13 cellular contexts compared by ENCODE assay signal in genomic region chr2:190506666-190507065, GRCh38. TPM values are rescaled to one million over a fixed set of nuclear protein-coding genes. Genes with fewer than 3 reads are reported as not detected.
A peak's percentile ranks its signal among the peaks of the same experiment; 100 is the strongest.
DNase-seq lines count a peak whose midpoint lies in the region; ATAC-seq and TF ChIP-seq lines count a peak whose summit lies in the region.
"Had no signal": no experiment of that assay in that cellular context is flagged by ENCODE, and none has a peak within 500 bp of the region (broad histone marks: within the 10 kb centered on the region; RNA-seq: fewer than 3 reads in every experiment).

No MANE protein-coding gene starts in this region.

- H3K36me3 Mint-ChIP-seq in natural killer cell = peaks cover 17% of the 10 kb centered on the region

- peak overlapping the region; percentile 17 to 81 for H3K27ac Mint-ChIP-seq in natural killer cell
- H3K27ac Mint-ChIP-seq: activated CD8-positive, alpha-beta memory T cell treated with anti-CD3 and anti-CD28 coated beads, Interleukin-2, amount 10 ng/mL, durations not matched to agents 7 days and 5 days had no signal

- H3K27ac ChIP-seq in VCaP = peak overlapping the region; percentile 88

- no peaks in the 10 kb centered on the region for H3K27me3 Mint-ChIP-seq in natural killer cell (ENCODE audit: low read depth in 2 of 2)
- H3K27me3 Mint-ChIP-seq: activated CD8-positive, alpha-beta memory T cell treated with anti-CD3 and anti-CD28 coated beads, Interleukin-2, amount 10 ng/mL, durations not matched to agents 7 days and 5 days had no signal

- H3K9me3 Mint-ChIP-seq in natural killer cell = no peaks in the 10 kb centered on the region
- H3K9me3 Mint-ChIP-seq: CD14-positive monocyte had no signal

- no peak overlapping the region for H3K4me3 Mint-ChIP-seq in natural killer cell
- H3K4me3 Mint-ChIP-seq: activated CD8-positive, alpha-beta memory T cell treated with anti-CD3 and anti-CD28 coated beads, Interleukin-2, amount 10 ng/mL, durations not matched to agents 7 days and 5 days; CD14-positive monocyte had no signal

- intact Hi-C loops in natural killer cell (cut with micrococcal nuclease) = no loop called here

- DNase-seq in COR-L47 (lab: John Stamatoyannopoulos, UW) = peak; percentile 95
- peak; percentile 56 for DNase-seq in NCI-H1436 (lab: John Stamatoyannopoulos, UW)
- no peak for DNase-seq in natural killer cell
- no peak for DNase-seq in hippocampal formation (lab: John Stamatoyannopoulos, UW)
- DNase-seq in NK-92 (lab: John Stamatoyannopoulos, UW; ENCODE audit: unreplicated experiment) = no peak
- DNase-seq: activated CD8-positive, alpha-beta memory T cell treated with anti-CD3 and anti-CD28 coated beads, Interleukin-2, amount 10 ng/mL, durations not matched to agents 7 days and 5 days; IMR-90; kidney; NCI-H226 had no signal

- H3K4me1 Mint-ChIP-seq in natural killer cell = peaks cover 9 to 15% of the 10 kb centered on the region in 2 donors
- H3K4me1 Mint-ChIP-seq: activated CD8-positive, alpha-beta memory T cell treated with anti-CD3 and anti-CD28 coated beads, Interleukin-2, amount 10 ng/mL, durations not matched to agents 7 days and 5 days; CD14-positive monocyte had no signal

- no peak for ATAC-seq in natural killer cell
- no peak for ATAC-seq in GM21529 (IDR thresholded peaks at IDR 0.05; ENCODE audit: unreplicated experiment)
- no peak for ATAC-seq in GM18502 (IDR thresholded peaks at IDR 0.05; ENCODE audit: poor library complexity, unreplicated experiment)
- ATAC-seq: activated CD8-positive, alpha-beta memory T cell treated with anti-CD3 and anti-CD28 coated beads, Interleukin-2, amount 10 ng/mL, durations not matched to agents 7 days and 5 days had no signal

- TF ChIP-seq CTCF in VCaP (conservative IDR thresholded peaks at IDR 0.05) (no peak), natural killer cell (IDR thresholded peaks at IDR 0.05) (no peak)

RNA-seq across cellular contexts. Expression of gene NEMP2, which starts 27.9 kb away (rescaled TPM):
- total RNA-seq in natural killer cell = 10 to 100 TPM; 17.2 to 21.0 (median 18.3) TPM

Comparison
In these comparisons a context has a peak if more than half of its experiments do, and no peak if none do; other contexts are left out.
1. DNase-seq: peak in COR-L47 (single experiment) and NCI-H1436 (single experiment); none in natural killer cell (single experiment), hippocampal formation (0 of 2) and NK-92 (single experiment).